ENCODE assay signal across 10 cellular contexts in the genomic region with DNA sequence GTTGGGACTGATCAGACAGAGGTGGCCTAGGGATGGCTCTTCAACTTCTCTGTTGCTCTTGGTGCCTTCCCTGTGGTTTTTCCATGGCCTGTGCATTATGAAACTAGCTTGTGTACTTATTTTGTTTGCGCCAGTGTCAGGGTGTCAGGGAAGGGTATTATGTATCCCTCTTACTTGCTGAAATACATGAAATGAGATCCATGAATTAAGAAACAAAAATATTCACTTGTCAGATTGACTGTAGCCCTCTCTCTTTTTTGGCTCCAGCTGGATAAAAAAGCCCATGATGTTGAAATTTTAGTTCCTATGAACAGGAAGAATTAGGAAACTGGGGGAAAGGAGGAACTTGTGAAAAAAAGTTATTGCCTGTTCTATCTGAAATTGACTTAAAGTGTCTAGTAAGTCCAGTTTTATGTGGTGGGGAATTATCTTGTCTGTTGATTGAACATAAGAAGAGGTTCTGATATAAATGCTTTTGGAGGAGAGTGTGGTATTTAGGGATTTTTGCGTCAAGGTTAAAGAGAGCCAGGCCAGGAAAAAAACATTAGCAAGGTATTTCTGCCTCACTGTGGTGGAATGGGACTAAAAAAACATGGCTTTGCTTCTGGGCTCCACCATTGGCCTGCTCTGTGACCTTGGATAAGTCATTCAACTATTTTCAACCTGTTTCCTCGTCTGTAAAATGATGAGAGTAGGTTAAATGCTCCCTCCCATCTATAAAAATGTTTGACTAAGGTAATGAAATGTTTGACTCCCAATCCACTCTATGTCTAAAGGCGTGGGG. TPM values are rescaled to one million over a fixed set of nuclear protein-coding genes. Genes with fewer than 3 reads are reported as not detected.
DNase-seq lines count a peak whose midpoint lies in the region; ATAC-seq and TF ChIP-seq lines count a peak whose summit lies in the region.
"Had no signal": no experiment of that assay in that cellular context is flagged by ENCODE, and none has a peak within 500 bp of the region (broad histone marks: within the 10 kb centered on the region; RNA-seq: fewer than 3 reads in every experiment).

No MANE protein-coding gene starts in this region.

- no peaks in the 10 kb centered on the region for H3K27me3 Mint-ChIP-seq in activated CD4-positive, alpha-beta T cell treated with anti-CD3 and anti-CD28 coated beads, Interleukin-2, amount 10 ng/mL, durations not matched to agents 24 days and 14 days

- peak overlapping the region; percentile 90 for H3K27ac Mint-ChIP-seq in activated CD4-positive, alpha-beta T cell treated with anti-CD3 and anti-CD28 coated beads, Interleukin-2, amount 10 ng/mL, durations not matched to agents 24 days and 14 days

- TF ChIP-seq POLR2A in adrenal gland (IDR thresholded peaks at IDR 0.05) = no peak

- H3K4me3 Mint-ChIP-seq in activated CD4-positive, alpha-beta T cell treated with anti-CD3 and anti-CD28 coated beads, Interleukin-2, amount 10 ng/mL, durations not matched to agents 24 days and 14 days = peak overlapping the region; percentile 4

- H3K36me3 ChIP-seq in adrenal gland (replicated peaks in 1 of 2) (peaks cover 0 to 15% of the 10 kb centered on the region in 2 donors), subcutaneous abdominal adipose tissue (ENCODE audit: control insufficient read depth in 5 of 5, insufficient read depth in 5 of 5, low read length in 5 of 5) (peaks cover 15 to 25% (median 18%) of the 10 kb centered on the region in 5 donors)
- H3K36me3 ChIP-seq: prostate gland had no signal

- ATAC-seq in GM18867 (IDR thresholded peaks at IDR 0.05; ENCODE audit: unreplicated experiment) (no peak), HG03342 (IDR thresholded peaks at IDR 0.05; ENCODE audit: unreplicated experiment) (no peak)
- ATAC-seq: K562 had no signal

- H3K9me3 Mint-ChIP-seq in activated CD4-positive, alpha-beta T cell treated with anti-CD3 and anti-CD28 coated beads, Interleukin-2, amount 10 ng/mL, durations not matched to agents 24 days and 14 days = no peaks in the 10 kb centered on the region

- H3K27ac ChIP-seq in adrenal gland (peak overlapping the region in 3 of 5 donors; percentile 4 to 43 (median 7)), subcutaneous abdominal adipose tissue (ENCODE audit: low read depth, low read length) (peak overlapping the region; percentile 95)
- H3K27ac ChIP-seq: prostate gland had no signal

- H3K4me1 ChIP-seq in adrenal gland (replicated peaks in 1 of 2) (peaks cover 14 to 66% of the 10 kb centered on the region in 2 donors), subcutaneous abdominal adipose tissue (ENCODE audit: control insufficient read depth in 5 of 5, insufficient read depth in 5 of 5, low read length in 5 of 5) (peaks cover 0 to 74% (median 66%) of the 10 kb centered on the region in 5 donors)
- H3K4me1 ChIP-seq: prostate gland had no signal

- H3K4me1 Mint-ChIP-seq in activated CD4-positive, alpha-beta T cell treated with anti-CD3 and anti-CD28 coated beads, Interleukin-2, amount 10 ng/mL, durations not matched to agents 24 days and 14 days = peaks cover 63% of the 10 kb centered on the region

- H3K27me3 ChIP-seq in adrenal gland (no peaks in the 10 kb centered on the region), subcutaneous abdominal adipose tissue (ENCODE audit: control insufficient read depth in 5 of 5, insufficient read depth in 4 of 5, low read length in 5 of 5) (no peaks in the 10 kb centered on the region)

- peak overlapping the region; percentile 4 to 88 (median 51) for H3K9ac ChIP-seq in subcutaneous abdominal adipose tissue (ENCODE audit: low read length in 5 of 5)

- no peak for DNase-seq in activated CD4-positive, alpha-beta T cell treated with anti-CD3 and anti-CD28 coated beads, Interleukin-2, amount 10 ng/mL, durations not matched to agents 24 days and 14 days
- no peak for DNase-seq in activated CD4-positive, alpha-beta T cell treated with anti-CD3 and anti-CD28 coated beads for 1 hour
- peak in 1 of 7 donors; percentile 7 for DNase-seq in adrenal gland
- DNase-seq in kidney tubule cell (ENCODE audit: low spot score) = peak; percentile 26
- DNase-seq in mucosa of gallbladder (ENCODE audit: low spot score) = no peak

- no peak overlapping the region for H3K4me3 ChIP-seq in adrenal gland
- H3K4me3 ChIP-seq in subcutaneous abdominal adipose tissue (ENCODE audit: low read depth in 1 of 5, low read length in 5 of 5) = no peak overlapping the region
- H3K4me3 ChIP-seq: K562, prostate gland had no signal

- intact Hi-C loops in activated CD4-positive, alpha-beta T cell treated with anti-CD3 and anti-CD28 coated beads, Interleukin-2, amount 10 ng/mL, durations not matched to agents 24 days and 14 days (cut with micrococcal nuclease) = no loop called here
- intact Hi-C loops in adrenal gland (cut with DNase I) = loop anchor here in 1 of 2 donors (10.0 kb wide), 1 partner anchor 159 kb away; no protein-coding TSS in a partner anchor

- H3K9me3 ChIP-seq in adrenal gland (replicated peaks in 1 of 3) (no peaks in the 10 kb centered on the region), subcutaneous abdominal adipose tissue (ENCODE audit: control insufficient read depth in 5 of 5, low read length in 5 of 5) (no peaks in the 10 kb centered on the region)
- H3K9me3 ChIP-seq: prostate gland had no signal

- TF ChIP-seq CTCF in adrenal gland (IDR thresholded peaks at IDR 0.05) = no peak

- WGBS in adrenal gland, 4 donors = 68 to 73% (median 70%) methylated on average over 4 of the region's 4 CpGs

- peaks cover 28% of the 10 kb centered on the region for H3K36me3 Mint-ChIP-seq in activated CD4-positive, alpha-beta T cell treated with anti-CD3 and anti-CD28 coated beads, Interleukin-2, amount 10 ng/mL, durations not matched to agents 24 days and 14 days (ENCODE audit: low read depth)

RNA-seq across cellular contexts. Expression of gene UGP2, which starts 12.0 kb away (rescaled TPM):
- 66.3 and 66.5 TPM in 2 replicates for total RNA-seq in activated CD4-positive, alpha-beta T cell treated with anti-CD3 and anti-CD28 coated beads, Interleukin-2, amount 10 ng/mL, durations not matched to agents 24 days and 14 days
- 100 to 1,000 TPM in 4 of 8 donors, 10 to 100 TPM in 4; 83.8 to 174 (median 106) TPM for total RNA-seq in adrenal gland
- polyA plus RNA-seq in adrenal gland = 100 to 1,000 TPM in 1 of 3 donors, 10 to 100 TPM in 2; 62.4 to 195 (median 73.5) TPM
- 129 TPM for total RNA-seq in mucosa of gallbladder
